ENCODE assay signal across 19 cellular contexts in the genomic region with DNA sequence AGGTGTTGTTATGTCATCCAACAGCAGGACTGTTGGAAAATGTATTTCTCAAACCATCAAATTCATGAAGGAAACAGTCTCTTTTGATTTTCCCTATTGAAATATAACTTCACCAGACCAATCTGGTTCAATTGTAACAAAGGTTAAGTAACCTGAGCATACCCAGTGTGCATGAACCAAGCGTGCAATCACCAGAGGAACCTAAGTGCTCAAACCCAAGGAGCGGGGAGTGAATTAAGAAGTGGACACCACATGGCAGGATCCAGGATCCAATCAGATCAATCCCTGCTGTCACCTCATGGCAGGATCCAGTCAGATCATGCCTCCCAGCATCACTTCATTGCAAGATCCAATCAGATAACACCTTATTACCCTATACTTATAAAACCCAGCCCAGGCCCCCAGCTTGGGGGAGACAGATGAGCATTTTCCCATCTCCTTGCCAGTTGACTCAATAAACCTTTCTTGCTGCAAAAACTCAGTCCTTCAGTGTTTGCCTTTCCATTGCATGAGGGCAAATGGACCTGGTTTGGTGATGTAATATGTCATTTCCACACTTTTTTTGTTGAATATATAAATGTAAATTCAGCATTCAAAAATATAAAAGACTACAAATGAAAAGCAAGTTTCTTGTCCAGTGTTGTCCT. TPM values are rescaled to one million over a fixed set of nuclear protein-coding genes. Genes with fewer than 3 reads are reported as not detected.
"Had no signal": no experiment of that assay in that cellular context is flagged by ENCODE, and none has a peak within 500 bp of the region (broad histone marks: within the 10 kb centered on the region; RNA-seq: fewer than 3 reads in every experiment).

No MANE protein-coding gene starts in this region.

- H3K27ac ChIP-seq: ascending aorta, breast epithelium, gastroesophageal sphincter, heart right ventricle had no signal

- H3K9me3 ChIP-seq: gastroesophageal sphincter, mucosa of descending colon had no signal

- H3K27ac Mint-ChIP-seq: activated naive CD4-positive, alpha-beta T cell treated with anti-CD3 and anti-CD28 coated beads, Interleukin-2, amount 10 ng/mL, durations not matched to agents 7 days and 5 days; activated T-helper 2 cell treated with anti-CD3 and anti-CD28 coated beads, Interferon-gamma antibody, Interleukin-2, Interleukin-4, amounts not matched to agents 10 μg/mL and 5 μg/mL and 100 μg/mL, durations not matched to agents 14 hours and 24 hours and 36 hours; endodermal cell; naive thymus-derived CD4-positive, alpha-beta T cell; stimulated activated effector memory CD8-positive, alpha-beta T cell treated with anti-CD3 and anti-CD28 coated beads, Interleukin-12 subunit alpha, Interleukin-12 subunit beta, amount 100 ng/mL, for 72 hours; T-helper 2 cell treated with Interferon-gamma antibody and Interleukin-4, amounts not matched to agents 5 μg/mL and 100 μg/mL, for 36 hours had no signal

- H3K9me3 Mint-ChIP-seq: activated naive CD4-positive, alpha-beta T cell treated with anti-CD3 and anti-CD28 coated beads, Interleukin-2, amount 10 ng/mL, durations not matched to agents 7 days and 5 days had no signal

- H3K4me3 ChIP-seq: ascending aorta, breast epithelium, gastroesophageal sphincter, heart right ventricle, mucosa of descending colon had no signal

- DNase-seq: activated CD4-positive, alpha-beta T cell treated with anti-CD3 and anti-CD28 coated beads, Interleukin-2, amount 50 U/mL, for 1 hour; activated naive CD4-positive, alpha-beta T cell treated with anti-CD3 and anti-CD28 coated beads, Interleukin-2, amount 10 ng/mL, durations not matched to agents 7 days and 5 days; endodermal cell; erythroblast; heart right ventricle; mucosa of descending colon; naive thymus-derived CD4-positive, alpha-beta T cell had no signal

- H3K4me1 ChIP-seq: ascending aorta, breast epithelium had no signal

- ATAC-seq: gastroesophageal sphincter; mucosa of descending colon; stimulated activated effector memory CD8-positive, alpha-beta T cell treated with anti-CD3 and anti-CD28 coated beads, Interleukin-12 subunit alpha, Interleukin-12 subunit beta, amount 100 ng/mL, for 72 hours had no signal

- H3K27me3 ChIP-seq: ascending aorta, breast epithelium, gastroesophageal sphincter, heart right ventricle had no signal

- H3K4me3 Mint-ChIP-seq: activated naive CD4-positive, alpha-beta T cell treated with anti-CD3 and anti-CD28 coated beads, Interleukin-2, amount 10 ng/mL, durations not matched to agents 7 days and 5 days; endodermal cell; naive thymus-derived CD4-positive, alpha-beta T cell; stimulated activated effector memory CD8-positive, alpha-beta T cell treated with anti-CD3 and anti-CD28 coated beads, Interleukin-12 subunit alpha, Interleukin-12 subunit beta, amount 100 ng/mL, for 72 hours; T-helper 2 cell treated with Interferon-gamma antibody and Interleukin-4, amounts not matched to agents 5 μg/mL and 100 μg/mL, for 36 hours had no signal

- H3K36me3 ChIP-seq: ascending aorta, breast epithelium, gastroesophageal sphincter, heart right ventricle had no signal

- H3K36me3 Mint-ChIP-seq: activated naive CD4-positive, alpha-beta T cell treated with anti-CD3 and anti-CD28 coated beads, Interleukin-2, amount 10 ng/mL, durations not matched to agents 7 days and 5 days; stimulated activated effector memory CD8-positive, alpha-beta T cell treated with anti-CD3 and anti-CD28 coated beads, Interleukin-12 subunit alpha, Interleukin-12 subunit beta, amount 100 ng/mL, for 72 hours had no signal

- H3K4me1 Mint-ChIP-seq: stimulated activated effector memory CD8-positive, alpha-beta T cell treated with anti-CD3 and anti-CD28 coated beads, Interleukin-12 subunit alpha, Interleukin-12 subunit beta, amount 100 ng/mL, for 72 hours had no signal

RNA-seq across cellular contexts. Expression of a gene that starts 38.9 kb away (rescaled TPM):
- total RNA-seq: activated T-helper 2 cell treated with anti-CD3 and anti-CD28 coated beads, Interferon-gamma antibody, Interleukin-2, Interleukin-4, amounts not matched to agents 10 μg/mL and 5 μg/mL and 100 μg/mL, durations not matched to agents 14 hours and 24 hours and 36 hours; ascending aorta; breast epithelium; chondrocyte; dermis microvascular lymphatic vessel endothelial cell; endodermal cell; gastroesophageal sphincter; heart right ventricle; lung microvascular endothelial cell; mucosa of descending colon; naive thymus-derived CD4-positive, alpha-beta T cell; renal cortical epithelial cell; urinary bladder had no signal
- polyA plus RNA-seq: heart right ventricle; naive thymus-derived CD4-positive, alpha-beta T cell; thymus; urinary bladder had no signal

RNA-seq across cellular contexts. Expression of a gene that starts 53.5 kb away (rescaled TPM):
- total RNA-seq: ascending aorta had no signal
- polyA plus RNA-seq: naive thymus-derived CD4-positive, alpha-beta T cell had no signal
